ENCODE assay signal across 9 cellular contexts in the genomic region with DNA sequence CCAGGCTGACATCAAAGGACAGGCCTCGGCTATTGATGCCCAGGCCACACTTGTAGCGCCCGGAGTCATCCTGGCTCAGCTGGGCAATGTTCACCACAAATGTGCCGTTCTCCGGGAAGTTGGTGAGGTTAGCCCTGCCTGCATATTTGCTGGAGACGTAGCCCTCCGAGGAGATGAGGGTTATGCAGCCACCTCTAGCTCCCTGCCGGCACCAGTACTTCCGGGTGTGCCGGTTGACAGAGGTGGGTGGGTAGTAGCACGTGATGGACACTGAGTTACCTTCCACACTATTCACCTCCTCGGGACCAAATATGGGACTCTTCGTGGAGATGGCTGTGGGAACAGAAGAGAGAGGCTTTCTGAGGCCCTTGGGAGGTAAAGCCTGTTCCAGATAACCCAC. TPM values are rescaled to one million over a fixed set of nuclear protein-coding genes. Genes with fewer than 3 reads are reported as not detected.
"Had no signal": no experiment of that assay in that cellular context is flagged by ENCODE, and none has a peak within 500 bp of the region (broad histone marks: within the 10 kb centered on the region; RNA-seq: fewer than 3 reads in every experiment).

No MANE protein-coding gene starts in this region.

- H3K4me2 ChIP-seq: GM23338 had no signal

- H3K4me1 Mint-ChIP-seq: GM23338, IgD-negative memory B cell had no signal

- H3K4me3 ChIP-seq: GM23338 had no signal

- H3K27me3 Mint-ChIP-seq: IgD-negative memory B cell had no signal

- DNase-seq: HCEC 1CT, KBM-7 had no signal

- ATAC-seq: GM23338, HepG2 had no signal

- H2AFZ ChIP-seq: GM23338 had no signal

- H3K36me3 Mint-ChIP-seq: IgD-negative memory B cell had no signal

- H3K9me3 Mint-ChIP-seq: GM23338, IgD-negative memory B cell had no signal

- H3K4me3 Mint-ChIP-seq: GM23338 had no signal

- H3K27ac ChIP-seq: HL-60 had no signal

- FAIRE-seq: H1, H54, HepG2 had no signal

- H3K27ac Mint-ChIP-seq: GM23338, IgD-negative memory B cell had no signal

RNA-seq across cellular contexts. Expression of a gene that starts 7.1 kb away (rescaled TPM):
- total RNA-seq: GM23338, H1, HepG2 had no signal
- polyA plus RNA-seq: GM23338, H1, HepG2 had no signal

RNA-seq across cellular contexts. Expression of a gene that starts 17.4 kb away (rescaled TPM):
- total RNA-seq: GM23338, H1, HepG2, HT1080 had no signal
- polyA plus RNA-seq: HepG2 had no signal

RNA-seq across cellular contexts. Expression of a gene that starts 31.1 kb away (rescaled TPM):
- total RNA-seq: GM23338, H1, HepG2, HT1080 had no signal
- polyA plus RNA-seq: GM23338, H1, HepG2, IgD-negative memory B cell had no signal

RNA-seq across cellular contexts. Expression of a gene that starts 41.9 kb away (rescaled TPM):
- total RNA-seq: GM23338, H1, HepG2 had no signal
- polyA plus RNA-seq: GM23338, H1, HepG2 had no signal
